ENCODE assay signal across 1 cellular context in genomic region chr17:64016974-64017373, GRCh38.
TF ChIP-seq lines count a peak whose summit lies in the region.

No MANE protein-coding gene starts in this region.

TF ChIP-seq in endothelial cell of umbilical vein, 7 proteins besides CTCF, POLR2A, EP300 and RAD21:
- TF ChIP-seq FOS (IDR thresholded peaks at IDR 0.05; ENCODE audit: borderline replicate concordance, insufficient read depth, low read length): peak; percentile 83
- no peak for TF ChIP-seq MAX (IDR thresholded peaks at IDR 0.05; ENCODE audit: insufficient read depth, insufficient read length)
- TF ChIP-seq EZH2 (IDR thresholded peaks at IDR 0.05; ENCODE audit: borderline replicate concordance, low read depth, low read length, severe bottlenecking): no peak
- peak; percentile 56 for TF ChIP-seq JUN (IDR thresholded peaks at IDR 0.05; ENCODE audit: borderline replicate concordance, insufficient read depth, insufficient read length, low read depth)
- TF ChIP-seq POLR2AphosphoS5 (IDR thresholded peaks at IDR 0.05; ENCODE audit: insufficient read depth, low read depth, low read length): no peak
- no peak for TF ChIP-seq GATA2 (IDR thresholded peaks at IDR 0.05; ENCODE audit: insufficient read depth, insufficient read length, low read depth, low read length)
- TF ChIP-seq MYC (IDR thresholded peaks at IDR 0.05; ENCODE audit: low read depth, low read length): no peak
